In genomic region chr3:46913644-46914043, GRCh38 we compare ENCODE assay signal across 10 cellular contexts. TPM values are rescaled to one million over a fixed set of nuclear protein-coding genes. Genes with fewer than 3 reads are reported as not detected.
DNase-seq lines count a peak whose midpoint lies in the region; ATAC-seq and TF ChIP-seq lines count a peak whose summit lies in the region.
"Had no signal": no experiment of that assay in that cellular context is flagged by ENCODE, and none has a peak within 500 bp of the region (broad histone marks: within the 10 kb centered on the region; RNA-seq: fewer than 3 reads in every experiment).

No MANE protein-coding gene starts in this region.

- no peak for TF ChIP-seq CTCF in AG04450 (IDR thresholded peaks at IDR 0.05; ENCODE audit: low read depth, low read length)
- no peak for TF ChIP-seq CTCF in LNCaP clone FGC (IDR thresholded peaks at IDR 0.05; ENCODE audit: control insufficient read depth, extremely low read depth, insufficient read depth)

- H3K27ac ChIP-seq in AG04450 (ENCODE audit: low read depth, low read length): peak overlapping the region; percentile 11

- ATAC-seq in SK-N-SH treated with all-trans-retinoic acid at 6 μM for 48 hours: peak; percentile 52
- peak; percentile 16 to 60 for ATAC-seq in left cardiac atrium
- no peak for ATAC-seq in HG03439 (IDR thresholded peaks at IDR 0.05; ENCODE audit: unreplicated experiment)

- POLR2A ChIA-PET in AG04450 (lab: Yijun Ruan, JAX): no interaction called here

- no peak overlapping the region for H3K4me3 ChIP-seq in AG04450 (ENCODE audit: low read depth, low read length)
- no peak overlapping the region for H3K4me3 ChIP-seq in LNCaP clone FGC (ENCODE audit: low read depth, low read length)

- no peaks in the 10 kb centered on the region for H3K27me3 ChIP-seq in AG04450 (ENCODE audit: control insufficient read depth, insufficient read depth, low read length)

- DNase-seq in AG04450 (ENCODE audit: low read depth, low spot score) (no peak), LNCaP clone FGC (ENCODE audit: low read depth) (peak; percentile 83), left cardiac atrium (peak; percentile 62), anterior cingulate cortex (lab: John Stamatoyannopoulos, UW) (no peak), HCEC 1CT (no peak), hippocampal formation (lab: John Stamatoyannopoulos, UW) (no peak)
- DNase-seq: SW 1271 had no signal

- intact Hi-C loops in left cardiac atrium (cut with DNase I): no loop called here

- peaks cover 10% of the 10 kb centered on the region; the same call in 1 of the 2 replicates for H3K9me3 ChIP-seq in AG04450 (ENCODE audit: control insufficient read depth, insufficient read depth, low read length)

- CTCF ChIA-PET in AG04450 (lab: Charles Lee): interaction anchor here (1.4 to 2.5 kb wide), 5 partner anchors 10 to 410 kb away, joined by 3 to 13 read pairs (median 6); no protein-coding TSS in a partner anchor

TF ChIP-seq in SK-N-SH treated with all-trans-retinoic acid at 6 μM for 48 hours, 23 proteins besides CTCF, POLR2A, EP300 and RAD21:
- TF ChIP-seq TSHZ2 (CRISPR knock-in tag; IDR thresholded peaks at IDR 0.05) (no peak), ZFP30 (CRISPR knock-in tag; IDR thresholded peaks at IDR 0.05) (0 out of 2 replicates have a peak, but pooled peaks have one; percentile 16)

RNA-seq across cellular contexts. Expression of gene PTH1R, which starts 36.1 kb away (rescaled TPM):
- polyA plus RNA-seq in AG04450 (2011; rRNA removed): 0.05 and 0.09 TPM in 2 replicates
- polyA minus RNA-seq in AG04450 (2011; rRNA and poly(A)+ RNA removed): not detected in 2 replicates
- total RNA-seq in left cardiac atrium: 10 to 100 TPM in 1 of 2 donors, 1 to 10 TPM in 1; 5.4 to 10.0 TPM
- polyA plus RNA-seq: CD14-positive monocyte had no signal

RNA-seq across cellular contexts. Expression of gene MYL3, which starts 50.4 kb away (rescaled TPM):
- not detected in 2 replicates for polyA plus RNA-seq in AG04450 (2011; rRNA removed)
- polyA minus RNA-seq in AG04450 (2011; rRNA and poly(A)+ RNA removed): not detected in 2 replicates
- 100 to 1,000 TPM; 157 to 557 TPM for total RNA-seq in left cardiac atrium
- polyA plus RNA-seq: CD14-positive monocyte had no signal

Comparison
In these comparisons a context has a peak if more than half of its experiments do, and no peak if none do; other contexts are left out.
1. DNase-seq: peak in LNCaP clone FGC (single experiment) and left cardiac atrium (single experiment); none in AG04450 (single experiment), anterior cingulate cortex (0 of 58), HCEC 1CT (single experiment) and hippocampal formation (0 of 2).